Comparison of ENCODE assay signal across 8 cellular contexts in genomic region chr22:18954333-18954732, GRCh38. TPM values are rescaled to one million over a fixed set of nuclear protein-coding genes. Genes with fewer than 3 reads are reported as not detected.
DNase-seq lines count a peak whose midpoint lies in the region; ATAC-seq and TF ChIP-seq lines count a peak whose summit lies in the region.

No MANE protein-coding gene starts in this region.

- H3K4me3 ChIP-seq in lower lobe of right lung = no peak overlapping the region

- ATAC-seq in lower lobe of right lung (peak; percentile 85 to 90), GM21381 (IDR thresholded peaks at IDR 0.05; ENCODE audit: unreplicated experiment) (no peak)

- H3K9me3 ChIP-seq in lower lobe of right lung = no peaks in the 10 kb centered on the region

- TF ChIP-seq CTCF in lower lobe of right lung (IDR thresholded peaks at IDR 0.05) = peak; percentile 74

- no peaks in the 10 kb centered on the region for H3K36me3 ChIP-seq in lower lobe of right lung

- intact Hi-C loops in lower lobe of right lung (cut with DNase I) = no loop called here

- H3K27ac ChIP-seq in lower lobe of right lung = no peak overlapping the region

- DNase-seq in NCI-H345 (lab: John Stamatoyannopoulos, UW) (peak; percentile 32), NCI-H345 treated with DMSO at 0.1 percent for 48 hours (lab: John Stamatoyannopoulos, UW; ENCODE audit: unreplicated experiment) (no peak), NCI-H146 treated with DMSO at 0.1 percent for 48 hours (lab: John Stamatoyannopoulos, UW; ENCODE audit: unreplicated experiment) (peak; percentile 13), dermis microvascular lymphatic vessel endothelial cell (ENCODE audit: low read depth in 2 of 2) (peak; percentile 11 to 58), lower lobe of right lung (peak; percentile 83)
- DNase-seq in activated CD4-positive, alpha-beta T cell treated with anti-CD3 and anti-CD28 coated beads, Interleukin-2, amount 50 U/mL, for 1 hour = peak; percentile 46
- DNase-seq in stimulated activated CD8-positive, alpha-beta memory T cell treated with anti-CD3 and anti-CD28 coated beads, Interleukin-15, amount 100 ng/mL, for 1 hour (ENCODE audit: low read depth) = peak; percentile 32

- H3K27me3 ChIP-seq in lower lobe of right lung (ENCODE audit: low read depth) = no peaks in the 10 kb centered on the region

- H3K4me1 ChIP-seq in lower lobe of right lung = no peaks in the 10 kb centered on the region

RNA-seq across cellular contexts. Expression of gene PRODH, which starts 18.2 kb away (rescaled TPM):
- total RNA-seq in dermis microvascular lymphatic vessel endothelial cell = not detected in 2 replicates
- 33.9 TPM for total RNA-seq in lower lobe of right lung

RNA-seq across cellular contexts. Expression of gene DGCR6, which starts 48.2 kb away (rescaled TPM):
- total RNA-seq in dermis microvascular lymphatic vessel endothelial cell (0.25 and 0.51 TPM in 2 replicates), lower lobe of right lung (4.5 TPM)

Comparison
In these comparisons a context has a peak if more than half of its experiments do, and no peak if none do; other contexts are left out.
1. RNA of gene PRODH, which starts 18.2 kb away (total RNA-seq): 33.9 TPM in lower lobe of right lung (single experiment); not detected in dermis microvascular lymphatic vessel endothelial cell; every median in the first group is over 10 times any median in the second.